12 cellular contexts compared by ENCODE assay signal in the genomic region with DNA sequence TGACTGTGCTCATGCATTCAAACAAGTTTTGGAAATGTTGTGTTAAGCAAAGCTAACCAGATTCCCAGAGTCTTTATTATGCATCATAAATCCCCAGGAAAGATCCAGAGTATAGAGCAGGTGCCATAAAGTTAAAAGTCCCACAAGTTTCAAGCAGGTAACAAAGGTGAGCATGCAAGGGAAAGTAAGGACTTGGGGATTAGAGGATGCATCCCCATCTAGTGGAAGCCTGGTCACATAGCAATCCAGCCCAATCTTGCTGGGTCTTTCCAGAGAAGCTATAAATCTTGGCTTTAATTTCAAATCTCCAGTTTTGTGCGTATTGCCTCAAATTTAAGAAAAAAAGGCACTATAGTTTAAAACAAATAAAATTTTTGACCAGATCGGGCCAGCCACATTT.
A peak's percentile ranks its signal among the peaks of the same experiment; 100 is the strongest.
DNase-seq lines count a peak whose midpoint lies in the region; ATAC-seq and TF ChIP-seq lines count a peak whose summit lies in the region.
"Had no signal": no experiment of that assay in that cellular context is flagged by ENCODE, and none has a peak within 500 bp of the region (broad histone marks: within the 10 kb centered on the region; RNA-seq: fewer than 3 reads in every experiment).

No MANE protein-coding gene starts in this region.

- H3K4me1 Mint-ChIP-seq in GM23338: no peaks in the 10 kb centered on the region
- H3K4me1 Mint-ChIP-seq: activated CD4-positive, alpha-beta memory T cell treated with anti-CD3 and anti-CD28 coated beads, Interleukin-2, amount 10 ng/mL, durations not matched to agents 7 days and 5 days had no signal

- CTCF ChIA-PET in PC-9 (lab: Charles Lee): interaction anchor here (0.6 kb wide), 1 partner anchor 776 kb away, joined by 3 read pairs; no protein-coding TSS in a partner anchor

- H3K27ac Mint-ChIP-seq in GM23338: no peak overlapping the region
- H3K27ac Mint-ChIP-seq: activated CD4-positive, alpha-beta memory T cell treated with anti-CD3 and anti-CD28 coated beads, Interleukin-2, amount 10 ng/mL, durations not matched to agents 7 days and 5 days had no signal

- peak; percentile 14 for DNase-seq in ACHN
- peak; percentile 58 for DNase-seq in GM23338 (ENCODE audit: low spot score)
- DNase-seq in PC-9: peak; percentile 3 to 43
- peak in 1 of 2 donors; percentile 1 for DNase-seq in foreskin fibroblast
- DNase-seq in NCI-H2107 treated with DMSO at 0.1 percent for 48 hours (lab: John Stamatoyannopoulos, UW; ENCODE audit: unreplicated experiment): no peak
- no peak for DNase-seq in NCI-H1694 treated with DMSO at 0.1 percent for 48 hours (lab: John Stamatoyannopoulos, UW)
- DNase-seq: activated CD4-positive, alpha-beta memory T cell treated with anti-CD3 and anti-CD28 coated beads, Interleukin-2, amount 10 ng/mL, durations not matched to agents 7 days and 5 days; cortex of kidney; kidney had no signal

- no peak overlapping the region for H3K27ac ChIP-seq in GM23338 (ENCODE audit: low read depth)
- no peak overlapping the region for H3K27ac ChIP-seq in PC-9
- H3K27ac ChIP-seq: thoracic aorta had no signal

- no TSS peak for BruUV-seq in PC-9 (replicated peaks; lab: Mats Ljungman, UMichigan)

- no peaks in the 10 kb centered on the region for H4K20me1 ChIP-seq in GM23338 (replicated peaks; ENCODE audit: insufficient read depth)
- H4K20me1 ChIP-seq in PC-9 (ENCODE audit: insufficient read depth): no peaks in the 10 kb centered on the region

- ATAC-seq in GM23338 (no peak; the same call in 1 of the 3 replicates), GM18861 (IDR thresholded peaks at IDR 0.05; ENCODE audit: unreplicated experiment) (no peak), GM18505 (IDR thresholded peaks at IDR 0.05; ENCODE audit: unreplicated experiment) (no peak)

- intact Hi-C loops in PC-9 (cut with micrococcal nuclease; ENCODE audit: unreplicated experiment): loop anchor here (2.0 kb wide), 1 partner anchor 291 kb away; no protein-coding TSS in a partner anchor

- H3K4me3 ChIP-seq in GM23338 (no peak overlapping the region), PC-9 (no peak overlapping the region), foreskin fibroblast (ENCODE audit: low read depth in 1 of 2, low read length in 2 of 2) (no peak overlapping the region)
- H3K4me3 ChIP-seq: thoracic aorta had no signal

- H3K79me2 ChIP-seq in GM23338 (replicated peaks; ENCODE audit: insufficient read depth) (no peaks in the 10 kb centered on the region), PC-9 (ENCODE audit: low read depth) (no peaks in the 10 kb centered on the region)

- H3K4me2 ChIP-seq in GM23338 (no peak overlapping the region), PC-9 (no peak overlapping the region)

- no peak overlapping the region for H2AFZ ChIP-seq in GM23338
- no peak overlapping the region for H2AFZ ChIP-seq in PC-9

- H3K36me3 ChIP-seq in GM23338 (ENCODE audit: insufficient read depth) (peaks cover 4% of the 10 kb centered on the region), PC-9 (ENCODE audit: low read depth) (no peaks in the 10 kb centered on the region)

- peaks cover 24% of the 10 kb centered on the region for H3K9me3 ChIP-seq in PC-9 (ENCODE audit: insufficient read depth, low read depth)

- in situ Hi-C loops in ACHN (cut with HindIII; ENCODE audit: low pct_ligation_motif_present, low pct_unique_long_range_greater_than_20kb, low sequenced_read_pairs): no loop called here

- H3K4me3 Mint-ChIP-seq in GM23338: no peak overlapping the region
- H3K4me3 Mint-ChIP-seq: activated CD4-positive, alpha-beta memory T cell treated with anti-CD3 and anti-CD28 coated beads, Interleukin-2, amount 10 ng/mL, durations not matched to agents 7 days and 5 days had no signal

- H3K9me2 ChIP-seq in GM23338 (ENCODE audit: insufficient read depth) (no peaks in the 10 kb centered on the region), PC-9 (ENCODE audit: insufficient read depth) (no peaks in the 10 kb centered on the region)

- H3K27me3 ChIP-seq in GM23338 (ENCODE audit: insufficient read depth): no peaks in the 10 kb centered on the region
- no peaks in the 10 kb centered on the region for H3K27me3 ChIP-seq in PC-9 (ENCODE audit: insufficient read depth, low read depth)

- peaks cover 93% of the 10 kb centered on the region for H3K9me3 Mint-ChIP-seq in GM23338

- no peaks in the 10 kb centered on the region for H3F3A ChIP-seq in GM23338 (replicated peaks; ENCODE audit: low read depth)
- H3F3A ChIP-seq in PC-9 (ENCODE audit: insufficient read depth, low read depth): no peaks in the 10 kb centered on the region

- TF ChIP-seq CTCF in GM23338 (conservative IDR thresholded peaks at IDR 0.05; ENCODE audit: low read depth in 2 of 2) (peak; percentile 63 to 65), PC-9 (conservative IDR thresholded peaks at IDR 0.05) (peak; percentile 71), foreskin fibroblast (IDR thresholded peaks at IDR 0.05; ENCODE audit: low read depth, low read length) (peak; percentile 29)

- H3K4me1 ChIP-seq in GM23338 (ENCODE audit: insufficient read depth) (no peaks in the 10 kb centered on the region), PC-9 (replicated peaks; ENCODE audit: insufficient read depth) (no peaks in the 10 kb centered on the region)

- POLR2A ChIA-PET in PC-9 (lab: Charles Lee; ENCODE audit: unreplicated experiment): no interaction called here

- peaks cover 49% of the 10 kb centered on the region for H3K36me3 Mint-ChIP-seq in GM23338 (ENCODE audit: low read depth)

- peaks cover 4% of the 10 kb centered on the region for H3K27me3 Mint-ChIP-seq in GM23338 (ENCODE audit: insufficient read depth, low read depth, poor library complexity)
- H3K27me3 Mint-ChIP-seq: activated CD4-positive, alpha-beta memory T cell treated with anti-CD3 and anti-CD28 coated beads, Interleukin-2, amount 10 ng/mL, durations not matched to agents 7 days and 5 days had no signal

- TF ChIP-seq POLR2A in GM18505 (IDR thresholded peaks at IDR 0.05; ENCODE audit: borderline replicate concordance, extremely low read depth, insufficient read depth, insufficient read length): no peak

TF ChIP-seq in GM23338, 12 proteins besides CTCF, POLR2A, EP300 and RAD21 (continues in another document):
- no peak for TF ChIP-seq STAT1 (IDR thresholded peaks at IDR 0.05; ENCODE audit: unreplicated experiment)
- TF ChIP-seq POLR2AphosphoS5 (IDR thresholded peaks at IDR 0.05; ENCODE audit: low read depth): no peak
- no peak for TF ChIP-seq ZNF114 (CRISPR knock-in tag; IDR thresholded peaks at IDR 0.05)
- TF ChIP-seq CREB1 (CRISPR knock-in tag; IDR thresholded peaks at IDR 0.05; ENCODE audit: low read depth): no peak
- TF ChIP-seq, protein P1, sequence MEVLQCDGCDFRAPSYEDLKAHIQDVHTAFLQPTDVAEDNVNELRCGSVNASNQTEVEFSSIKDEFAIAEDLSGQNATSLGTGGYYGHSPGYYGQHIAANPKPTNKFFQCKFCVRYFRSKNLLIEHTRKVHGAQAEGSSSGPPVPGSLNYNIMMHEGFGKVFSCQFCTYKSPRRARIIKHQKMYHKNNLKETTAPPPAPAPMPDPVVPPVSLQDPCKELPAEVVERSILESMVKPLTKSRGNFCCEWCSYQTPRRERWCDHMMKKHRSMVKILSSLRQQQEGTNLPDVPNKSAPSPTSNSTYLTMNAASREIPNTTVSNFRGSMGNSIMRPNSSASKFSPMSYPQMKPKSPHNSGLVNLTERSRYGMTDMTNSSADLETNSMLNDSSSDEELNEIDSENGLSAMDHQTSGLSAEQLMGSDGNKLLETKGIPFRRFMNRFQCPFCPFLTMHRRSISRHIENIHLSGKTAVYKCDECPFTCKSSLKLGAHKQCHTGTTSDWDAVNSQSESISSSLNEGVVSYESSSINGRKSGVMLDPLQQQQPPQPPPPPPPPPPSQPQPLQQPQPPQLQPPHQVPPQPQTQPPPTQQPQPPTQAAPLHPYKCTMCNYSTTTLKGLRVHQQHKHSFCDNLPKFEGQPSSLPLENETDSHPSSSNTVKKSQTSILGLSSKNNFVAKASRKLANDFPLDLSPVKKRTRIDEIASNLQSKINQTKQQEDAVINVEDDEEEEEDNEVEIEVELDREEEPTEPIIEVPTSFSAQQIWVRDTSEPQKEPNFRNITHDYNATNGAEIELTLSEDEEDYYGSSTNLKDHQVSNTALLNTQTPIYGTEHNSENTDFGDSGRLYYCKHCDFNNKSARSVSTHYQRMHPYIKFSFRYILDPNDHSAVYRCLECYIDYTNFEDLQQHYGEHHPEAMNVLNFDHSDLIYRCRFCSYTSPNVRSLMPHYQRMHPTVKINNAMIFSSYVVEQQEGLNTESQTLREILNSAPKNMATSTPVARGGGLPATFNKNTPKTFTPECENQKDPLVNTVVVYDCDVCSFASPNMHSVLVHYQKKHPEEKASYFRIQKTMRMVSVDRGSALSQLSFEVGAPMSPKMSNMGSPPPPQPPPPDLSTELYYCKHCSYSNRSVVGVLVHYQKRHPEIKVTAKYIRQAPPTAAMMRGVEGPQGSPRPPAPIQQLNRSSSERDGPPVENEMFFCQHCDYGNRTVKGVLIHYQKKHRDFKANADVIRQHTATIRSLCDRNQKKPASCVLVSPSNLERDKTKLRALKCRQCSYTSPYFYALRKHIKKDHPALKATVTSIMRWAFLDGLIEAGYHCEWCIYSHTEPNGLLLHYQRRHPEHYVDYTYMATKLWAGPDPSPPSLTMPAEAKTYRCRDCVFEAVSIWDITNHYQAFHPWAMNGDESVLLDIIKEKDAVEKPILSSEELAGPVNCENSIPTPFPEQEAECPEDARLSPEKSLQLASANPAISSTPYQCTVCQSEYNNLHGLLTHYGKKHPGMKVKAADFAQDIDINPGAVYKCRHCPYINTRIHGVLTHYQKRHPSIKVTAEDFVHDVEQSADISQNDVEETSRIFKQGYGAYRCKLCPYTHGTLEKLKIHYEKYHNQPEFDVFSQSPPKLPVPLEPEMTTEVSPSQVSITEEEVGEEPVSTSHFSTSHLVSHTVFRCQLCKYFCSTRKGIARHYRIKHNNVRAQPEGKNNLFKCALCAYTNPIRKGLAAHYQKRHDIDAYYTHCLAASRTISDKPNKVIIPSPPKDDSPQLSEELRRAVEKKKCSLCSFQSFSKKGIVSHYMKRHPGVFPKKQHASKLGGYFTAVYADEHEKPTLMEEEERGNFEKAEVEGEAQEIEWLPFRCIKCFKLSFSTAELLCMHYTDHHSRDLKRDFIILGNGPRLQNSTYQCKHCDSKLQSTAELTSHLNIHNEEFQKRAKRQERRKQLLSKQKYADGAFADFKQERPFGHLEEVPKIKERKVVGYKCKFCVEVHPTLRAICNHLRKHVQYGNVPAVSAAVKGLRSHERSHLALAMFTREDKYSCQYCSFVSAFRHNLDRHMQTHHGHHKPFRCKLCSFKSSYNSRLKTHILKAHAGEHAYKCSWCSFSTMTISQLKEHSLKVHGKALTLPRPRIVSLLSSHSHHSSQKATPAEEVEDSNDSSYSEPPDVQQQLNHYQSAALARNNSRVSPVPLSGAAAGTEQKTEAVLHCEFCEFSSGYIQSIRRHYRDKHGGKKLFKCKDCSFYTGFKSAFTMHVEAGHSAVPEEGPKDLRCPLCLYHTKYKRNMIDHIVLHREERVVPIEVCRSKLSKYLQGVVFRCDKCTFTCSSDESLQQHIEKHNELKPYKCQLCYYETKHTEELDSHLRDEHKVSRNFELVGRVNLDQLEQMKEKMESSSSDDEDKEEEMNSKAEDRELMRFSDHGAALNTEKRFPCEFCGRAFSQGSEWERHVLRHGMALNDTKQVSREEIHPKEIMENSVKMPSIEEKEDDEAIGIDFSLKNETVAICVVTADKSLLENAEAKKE (CRISPR knock-in tag; IDR thresholded peaks at IDR 0.05): no peak
- no peak for TF ChIP-seq NANOG (IDR thresholded peaks at IDR 0.05; ENCODE audit: borderline replicate concordance)

Comparison
In these comparisons a context has a peak if more than half of its experiments do, and no peak if none do; other contexts are left out.
1. DNase-seq: peak in ACHN (single experiment), GM23338 (single experiment) and PC-9 (2 of 2); none in NCI-H2107 treated with DMSO at 0.1 percent for 48 hours (single experiment) and NCI-H1694 treated with DMSO at 0.1 percent for 48 hours (single experiment).
2. Peak in every context shown above with its lines, with median percentiles within 50 percentile points of each other: CTCF ChIP-seq.